ENCODE assay signal across 8 cellular contexts in genomic region chr12:129150721-129151120, GRCh38.
"Had no signal": no experiment of that assay in that cellular context is flagged by ENCODE, and none has a peak within 500 bp of the region (broad histone marks: within the 10 kb centered on the region; RNA-seq: fewer than 3 reads in every experiment).

No MANE protein-coding gene starts in this region.

- H2AFZ ChIP-seq: GM23338 had no signal

- H3K27ac ChIP-seq: HL-60 had no signal

- H3K36me3 ChIP-seq: HAP-1 had no signal

- H3K4me3 ChIP-seq: GM23338, HAP-1 had no signal

- H3K27ac Mint-ChIP-seq: GM23338, HFFc6 had no signal

- H3K4me1 ChIP-seq: HAP-1 had no signal

- H3K4me1 Mint-ChIP-seq: GM23338 had no signal

- H3K9me3 ChIP-seq: HAP-1 had no signal

- DNase-seq: H7, HFFc6 had no signal

- ATAC-seq: GM23338, HCT116, HepG2 had no signal

- H3K4me3 Mint-ChIP-seq: GM23338, HFFc6, IgD-negative memory B cell had no signal

- FAIRE-seq: HepG2 had no signal

- H3K4me2 ChIP-seq: GM23338 had no signal
